ENCODE assay signal across 12 cellular contexts in genomic region chr12:124352839-124353238, GRCh38. TPM values are rescaled to one million over a fixed set of nuclear protein-coding genes. Genes with fewer than 3 reads are reported as not detected.
DNase-seq lines count a peak whose midpoint lies in the region; ATAC-seq, FAIRE-seq and TF ChIP-seq lines count a peak whose summit lies in the region.
"Had no signal": no experiment of that assay in that cellular context is flagged by ENCODE, and none has a peak within 500 bp of the region (broad histone marks: within the 10 kb centered on the region; RNA-seq: fewer than 3 reads in every experiment).

No MANE protein-coding gene starts in this region.

- H3K9me3 ChIP-seq in RWPE2 (ENCODE audit: severe bottlenecking): no peaks in the 10 kb centered on the region
- H3K9me3 ChIP-seq in small intestine (ENCODE audit: control insufficient read depth, low read depth): no peaks in the 10 kb centered on the region

- no peak overlapping the region for H3K4me3 ChIP-seq in RWPE2 (ENCODE audit: severe bottlenecking)
- no peak overlapping the region for H3K4me3 ChIP-seq in small intestine (ENCODE audit: low read depth in 1 of 2, low read length in 2 of 2)

- H3K4me1 ChIP-seq in RWPE2 (ENCODE audit: insufficient read depth, poor library complexity, severe bottlenecking) (no peaks in the 10 kb centered on the region), small intestine (ENCODE audit: control insufficient read depth in 2 of 2, insufficient read depth in 1 of 2, low read depth in 1 of 2, low read length in 1 of 2) (peaks cover 0 to 3% of the 10 kb centered on the region in 2 donors)

- FAIRE-seq in small intestine (lab: Jason Lieb, UNC): no peak

- ATAC-seq in RWPE2 (ENCODE audit: low read depth): peak; percentile 4; the same call in 1 of the 3 replicates
- ATAC-seq: activated CD4-positive, alpha-beta T cell treated with anti-CD3 and anti-CD28 coated beads for 36 hours had no signal

- peak overlapping the region; percentile 5 for H3K27ac ChIP-seq in RWPE2 (ENCODE audit: poor library complexity, severe bottlenecking)
- H3K27ac ChIP-seq in small intestine (ENCODE audit: low read depth in 1 of 2, low read length in 1 of 2): peak overlapping the region; percentile 39 to 51
- H3K27ac ChIP-seq: 22Rv1 had no signal

- DNase-seq in NCI-H1105 treated with DMSO at 0.1 percent for 48 hours (lab: John Stamatoyannopoulos, UW) (peak; percentile 7), NCI-H1105 (lab: John Stamatoyannopoulos, UW) (no peak), RWPE2 (ENCODE audit: low spot score) (no peak), glomerular visceral epithelial cell (ENCODE audit: extremely low spot score) (peak; percentile 11), small intestine (peak; percentile 100), GM20000 (ENCODE audit: low spot score) (no peak), DMS79 treated with DMSO at 0.1 percent for 48 hours (lab: John Stamatoyannopoulos, UW) (no peak), T1000 (lab: John Stamatoyannopoulos, UW) (no peak)
- DNase-seq: activated CD4-positive, alpha-beta T cell treated with anti-CD3 and anti-CD28 coated beads for 36 hours; aorta; stimulated activated naive CD4-positive, alpha-beta T cell treated with Interleukin-2 at 50 U/mL for 16 hours had no signal

- H3K27me3 ChIP-seq in RWPE2 (ENCODE audit: insufficient read depth, poor library complexity, severe bottlenecking) (no peaks in the 10 kb centered on the region), small intestine (ENCODE audit: control insufficient read depth in 2 of 2, insufficient read depth in 2 of 2, low read length in 2 of 2) (no peaks in the 10 kb centered on the region)

- H3K36me3 ChIP-seq in RWPE2 (ENCODE audit: low read depth) (peaks cover 98% of the 10 kb centered on the region), small intestine (ENCODE audit: control insufficient read depth in 2 of 2, insufficient read depth in 2 of 2, low read length in 2 of 2) (peaks cover 4 to 13% of the 10 kb centered on the region in 2 donors)

- TF ChIP-seq CTCF in RWPE2 (IDR thresholded peaks at IDR 0.05; ENCODE audit: poor library complexity, severe bottlenecking) (no peak), GM20000 (IDR thresholded peaks at IDR 0.05; ENCODE audit: extremely low read depth, missing control alignments) (no peak)

- WGBS in small intestine, 3 donors: 12 to 39% (median 26%) methylated on average over 9 of the region's 9 CpGs

RNA-seq across cellular contexts. Expression of gene RFLNA, which starts 57.9 kb away (rescaled TPM):
- polyA plus RNA-seq in small intestine: 10 to 100 TPM; 15.9 to 36.7 (median 19.9) TPM

Comparison
In these comparisons a context has a peak if more than half of its experiments do, and no peak if none do; other contexts are left out.
1. DNase-seq: peak in NCI-H1105 treated with DMSO at 0.1 percent for 48 hours (single experiment), glomerular visceral epithelial cell (single experiment) and small intestine (single experiment); none in NCI-H1105 (single experiment), RWPE2 (single experiment), GM20000 (single experiment), DMS79 treated with DMSO at 0.1 percent for 48 hours (single experiment) and T1000 (single experiment).